ENCODE assay signal across 8 cellular contexts in the genomic region with DNA sequence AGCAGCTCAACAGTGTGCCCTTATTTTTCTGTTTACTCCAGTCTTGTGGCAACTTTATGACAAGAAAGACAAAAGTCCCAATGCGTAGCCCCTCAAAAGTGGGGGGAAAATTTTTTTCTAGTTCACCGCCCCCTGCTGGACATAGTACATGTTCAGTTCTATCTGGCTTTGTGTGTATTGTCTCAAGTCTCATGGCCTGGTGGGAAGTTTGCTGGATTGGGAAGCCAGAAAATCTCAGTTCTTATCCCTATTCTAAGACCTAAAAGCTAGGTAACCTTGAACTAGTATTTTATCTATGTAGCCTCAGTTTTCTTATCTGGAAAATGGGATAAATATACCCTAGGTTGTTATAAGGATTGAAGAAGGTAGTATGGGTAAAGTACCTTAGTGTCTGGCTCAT. TPM values are rescaled to one million over a fixed set of nuclear protein-coding genes. Genes with fewer than 3 reads are reported as not detected.
DNase-seq lines count a peak whose midpoint lies in the region; ATAC-seq and TF ChIP-seq lines count a peak whose summit lies in the region.

No MANE protein-coding gene starts in this region.

- H2AFZ ChIP-seq in HCT116 (ENCODE audit: low read depth, low read length, poor library complexity, severe bottlenecking) = no peak overlapping the region

- H3K4me3 Mint-ChIP-seq in activated T-helper 17 cell treated with anti-CD3 and anti-CD28 coated beads, Interleukin-2, amount 50 U/mL, for 72 hours = no peak overlapping the region

- peaks cover 7% of the 10 kb centered on the region for H3K4me1 Mint-ChIP-seq in activated T-helper 17 cell treated with anti-CD3 and anti-CD28 coated beads, Interleukin-2, amount 50 U/mL, for 72 hours

- H3K9me3 Mint-ChIP-seq in activated T-helper 17 cell treated with anti-CD3 and anti-CD28 coated beads, Interleukin-2, amount 50 U/mL, for 72 hours = no peaks in the 10 kb centered on the region

- H3K27ac ChIP-seq in HCT116 (ENCODE audit: low read depth, low read length) (no peak overlapping the region), liver (ENCODE audit: low read depth in 1 of 2, low read length in 2 of 2) (no peak overlapping the region), caudate nucleus (ENCODE audit: low read depth, low read length) (no peak overlapping the region)

- H3K9me3 ChIP-seq in BE2C (no peaks in the 10 kb centered on the region), HCT116 (ENCODE audit: control insufficient read depth in 1 of 2, insufficient read depth in 1 of 2, low read depth in 1 of 2, low read length in 2 of 2) (no peaks in the 10 kb centered on the region), liver (ENCODE audit: control insufficient read depth in 4 of 4, low read length in 3 of 4) (no peaks in the 10 kb centered on the region)

- H3K27me3 ChIP-seq in BE2C (no peaks in the 10 kb centered on the region), HCT116 (ENCODE audit: insufficient read depth, low read length) (no peaks in the 10 kb centered on the region), liver (ENCODE audit: control insufficient read depth in 4 of 4, insufficient read depth in 4 of 4, low read length in 3 of 4) (no peaks in the 10 kb centered on the region)

- no peak overlapping the region for H3K4me2 ChIP-seq in HCT116 (ENCODE audit: low read length)

- ATAC-seq in HCT116 (no peak), HG03095 (IDR thresholded peaks at IDR 0.05; ENCODE audit: unreplicated experiment) (no peak)
- ATAC-seq in activated T-helper 17 cell treated with anti-CD3 and anti-CD28 coated beads, Interleukin-2, amount 50 U/mL, for 72 hours (replicated peaks) = no peak

- H3K36me3 ChIP-seq in BE2C = peaks cover 5% of the 10 kb centered on the region; the same call in 1 of the 2 replicates
- H3K36me3 ChIP-seq in HCT116 (ENCODE audit: control insufficient read depth in 1 of 2, insufficient read depth in 2 of 2, low read length in 2 of 2) = peaks cover 0 to 2% of the 10 kb centered on the region in 2 experiments; a peak in 1 of 4 replicates
- peaks cover 5 to 44% (median 29%) of the 10 kb centered on the region in 4 donors for H3K36me3 ChIP-seq in liver (ENCODE audit: control insufficient read depth in 4 of 4, insufficient read depth in 3 of 4, low read depth in 1 of 4, low read length in 3 of 4)

- no peak for TF ChIP-seq POLR2A in HCT116 (IDR thresholded peaks at IDR 0.05; ENCODE audit: borderline replicate concordance, extremely low read depth, insufficient read depth, insufficient read length)

- no peaks in the 10 kb centered on the region for H3K4me1 ChIP-seq in BE2C
- H3K4me1 ChIP-seq in HCT116 (ENCODE audit: control insufficient read depth in 1 of 2, insufficient read depth in 2 of 2, low read length in 2 of 2) = no peaks in the 10 kb centered on the region
- H3K4me1 ChIP-seq in liver (ENCODE audit: control insufficient read depth in 4 of 4, insufficient read depth in 4 of 4, low read length in 3 of 4) = peaks cover 8 to 29% (median 23%) of the 10 kb centered on the region in 4 donors

- no peak overlapping the region for H3K9ac ChIP-seq in HCT116 (ENCODE audit: low read length)
- H3K9ac ChIP-seq in liver (ENCODE audit: low read depth in 1 of 2, low read length in 2 of 2) = no peak overlapping the region

- intact Hi-C loops in HCT116 (cut with micrococcal nuclease) = no loop called here

- no peaks in the 10 kb centered on the region for H3K9me2 ChIP-seq in HCT116 (ENCODE audit: insufficient read depth)

- BruUV-seq in HCT116 (replicated peaks; lab: Mats Ljungman, UMichigan) = no TSS peak

- POLR2A ChIA-PET in HCT116 (lab: Charles Lee) = no interaction called here

- no peaks in the 10 kb centered on the region for H4K20me1 ChIP-seq in HCT116 (ENCODE audit: insufficient read depth)

- TF ChIP-seq CTCF in BE2C (IDR thresholded peaks at IDR 0.05; ENCODE audit: low read depth, low read length) (peak; percentile 51), HCT116 (IDR thresholded peaks at IDR 0.05 in 2 of 3, conservative IDR thresholded peaks at IDR 0.05 in 1 of 3; ENCODE audit: borderline replicate concordance in 1 of 3, insufficient read depth in 1 of 3, low read depth in 2 of 3, low read length in 2 of 3) (peak in 2 of 3 experiments; percentile 63 to 81; a peak in 4 of 6 replicates), liver (IDR thresholded peaks at IDR 0.05; ENCODE audit: low read depth, low read length, missing input control) (peak; percentile 10)

- H3K79me2 ChIP-seq in HCT116 (ENCODE audit: insufficient read depth, low read length) = no peaks in the 10 kb centered on the region

- RAD21 ChIA-PET in HCT116 (lab: Charles Lee; ENCODE audit: low non-redundant PET in 1 of 2, low total read pairs in 2 of 2, uncharacterized antibody in 2 of 2, unreplicated experiment in 2 of 2) = no interaction called here

- CTCF ChIA-PET in HCT116 (lab: Charles Lee) = interaction anchor here (0.7 to 1.8 kb wide), 2 partner anchors 9 to 10 kb away, joined by 3 to 4 read pairs; no protein-coding TSS in a partner anchor

- no peak for TF ChIP-seq RAD21 in HCT116 (IDR thresholded peaks at IDR 0.05; ENCODE audit: low read depth)
- peak; percentile 16 to 55 for TF ChIP-seq RAD21 in liver (IDR thresholded peaks at IDR 0.05)

- 97% methylated on average over 2 of the region's 2 CpGs for WGBS in liver

- no peak overlapping the region for H3K4me3 ChIP-seq in BE2C (ENCODE audit: low read depth, low read length)
- H3K4me3 ChIP-seq in HCT116 (replicated peaks in 1 of 2; ENCODE audit: low read depth in 1 of 2, low read length in 2 of 2) = no peak overlapping the region
- no peak overlapping the region for H3K4me3 ChIP-seq in liver (ENCODE audit: low read depth in 1 of 3, low read length in 3 of 3)

- peak overlapping the region; percentile 30 for H3K27ac Mint-ChIP-seq in activated T-helper 17 cell treated with anti-CD3 and anti-CD28 coated beads, Interleukin-2, amount 50 U/mL, for 72 hours

- peaks cover 81% of the 10 kb centered on the region for H3K36me3 Mint-ChIP-seq in activated T-helper 17 cell treated with anti-CD3 and anti-CD28 coated beads, Interleukin-2, amount 50 U/mL, for 72 hours (ENCODE audit: low read depth)

- DNase-seq in BE2C (no peak), HCT116 (ENCODE audit: low read depth, low spot score) (no peak), NCI-H2081 (lab: John Stamatoyannopoulos, UW) (no peak), caudate nucleus (lab: John Stamatoyannopoulos, UW) (no peak), NCI-H1694 (lab: John Stamatoyannopoulos, UW) (no peak)

- H3K27me3 Mint-ChIP-seq in activated T-helper 17 cell treated with anti-CD3 and anti-CD28 coated beads, Interleukin-2, amount 50 U/mL, for 72 hours = no peaks in the 10 kb centered on the region

TF ChIP-seq in HCT116, 20 proteins besides CTCF, POLR2A, EP300 and RAD21 (continues in another document):
- TF ChIP-seq ELF1 (IDR thresholded peaks at IDR 0.05; ENCODE audit: borderline replicate concordance, low read depth) = no peak
- TF ChIP-seq FOSL1 (IDR thresholded peaks at IDR 0.05; ENCODE audit: low read depth) = no peak
- no peak for TF ChIP-seq ZNF274 (IDR thresholded peaks at IDR 0.05; ENCODE audit: low read depth, low read length)
- no peak for TF ChIP-seq SP1 (IDR thresholded peaks at IDR 0.05; ENCODE audit: low read depth)
- TF ChIP-seq EZH2 (IDR thresholded peaks at IDR 0.05) = no peak

TF ChIP-seq in liver, 16 proteins besides CTCF, POLR2A, EP300 and RAD21:
- TF ChIP-seq MAX (IDR thresholded peaks at IDR 0.05) = no peak
- no peak for TF ChIP-seq GABPA (IDR thresholded peaks at IDR 0.05 in 1 of 2, conservative IDR thresholded peaks at IDR 0.05 in 1 of 2)
- no peak for TF ChIP-seq NR2F2 (IDR thresholded peaks at IDR 0.05)
- TF ChIP-seq RXRA (IDR thresholded peaks at IDR 0.05) = no peak
- no peak for TF ChIP-seq YY1 (IDR thresholded peaks at IDR 0.05)
- TF ChIP-seq, protein P1, sequence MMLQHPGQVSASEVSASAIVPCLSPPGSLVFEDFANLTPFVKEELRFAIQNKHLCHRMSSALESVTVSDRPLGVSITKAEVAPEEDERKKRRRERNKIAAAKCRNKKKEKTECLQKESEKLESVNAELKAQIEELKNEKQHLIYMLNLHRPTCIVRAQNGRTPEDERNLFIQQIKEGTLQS (IDR thresholded peaks at IDR 0.05) = no peak
- TF ChIP-seq, protein P2, sequence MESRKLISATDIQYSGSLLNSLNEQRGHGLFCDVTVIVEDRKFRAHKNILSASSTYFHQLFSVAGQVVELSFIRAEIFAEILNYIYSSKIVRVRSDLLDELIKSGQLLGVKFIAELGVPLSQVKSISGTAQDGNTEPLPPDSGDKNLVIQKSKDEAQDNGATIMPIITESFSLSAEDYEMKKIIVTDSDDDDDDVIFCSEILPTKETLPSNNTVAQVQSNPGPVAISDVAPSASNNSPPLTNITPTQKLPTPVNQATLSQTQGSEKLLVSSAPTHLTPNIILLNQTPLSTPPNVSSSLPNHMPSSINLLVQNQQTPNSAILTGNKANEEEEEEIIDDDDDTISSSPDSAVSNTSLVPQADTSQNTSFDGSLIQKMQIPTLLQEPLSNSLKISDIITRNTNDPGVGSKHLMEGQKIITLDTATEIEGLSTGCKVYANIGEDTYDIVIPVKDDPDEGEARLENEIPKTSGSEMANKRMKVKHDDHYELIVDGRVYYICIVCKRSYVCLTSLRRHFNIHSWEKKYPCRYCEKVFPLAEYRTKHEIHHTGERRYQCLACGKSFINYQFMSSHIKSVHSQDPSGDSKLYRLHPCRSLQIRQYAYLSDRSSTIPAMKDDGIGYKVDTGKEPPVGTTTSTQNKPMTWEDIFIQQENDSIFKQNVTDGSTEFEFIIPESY (IDR thresholded peaks at IDR 0.05) = no peak
- TF ChIP-seq HNF4A (conservative IDR thresholded peaks at IDR 0.05) = no peak
- TF ChIP-seq HNF4G (IDR thresholded peaks at IDR 0.05) = no peak
- TF ChIP-seq TAF1 (conservative IDR thresholded peaks at IDR 0.05) = no peak
- TF ChIP-seq JUND (IDR thresholded peaks at IDR 0.05) = no peak
- TF ChIP-seq FOXA2 (IDR thresholded peaks at IDR 0.05) = no peak
TF ChIP-seq in liver: peak in this region for 0.

RNA-seq across cellular contexts. Expression of gene LDLRAP1, which starts 55.8 kb away (rescaled TPM):
- 2.6 TPM for polyA plus RNA-seq in BE2C (2012; ENCODE audit: insufficient read depth, insufficient read length, low read depth)
- 26.0 TPM for total RNA-seq in HCT116 (2021; ENCODE audit: unreplicated experiment)
- 21.5 and 24.2 TPM in 2 replicates for polyA plus RNA-seq in HCT116 (2012)
- 10 to 100 TPM in 1 of 2 donors, 1 to 10 TPM in 1; 6.7 to 10.3 TPM for total RNA-seq in activated T-helper 17 cell treated with anti-CD3 and anti-CD28 coated beads, Interleukin-2, amount 50 U/mL, for 72 hours
- 10 to 100 TPM in 1 of 2 donors, 1 to 10 TPM in 1; 5.2 to 17.8 TPM for total RNA-seq in liver
- 10 to 100 TPM; 11.3 to 15.2 TPM for polyA plus RNA-seq in liver

RNA-seq across cellular contexts. Expression of gene MACO1, which starts 56.9 kb away (rescaled TPM):
- 21.7 TPM for polyA plus RNA-seq in BE2C (2012; ENCODE audit: insufficient read depth, insufficient read length, low read depth)
- total RNA-seq in HCT116 (2021; ENCODE audit: unreplicated experiment) (9.8 TPM), liver (10 to 100 TPM; 21.9 to 23.2 TPM)
- 3.9 and 5.8 TPM in 2 replicates for polyA plus RNA-seq in HCT116 (2012)
- total RNA-seq in activated T-helper 17 cell treated with anti-CD3 and anti-CD28 coated beads, Interleukin-2, amount 50 U/mL, for 72 hours = 10 to 100 TPM; 12.4 to 18.8 TPM
- polyA plus RNA-seq in liver = 10 to 100 TPM; 15.3 to 19.3 TPM

Comparison
In these comparisons a context has a peak if more than half of its experiments do, and no peak if none do; other contexts are left out.
1. CTCF ChIP-seq: peak in every context shown above with its lines; median percentile 72 in HCT116; 51 in BE2C; 10 in liver.